Comparison of ENCODE assay signal across 8 cellular contexts in the genomic region with DNA sequence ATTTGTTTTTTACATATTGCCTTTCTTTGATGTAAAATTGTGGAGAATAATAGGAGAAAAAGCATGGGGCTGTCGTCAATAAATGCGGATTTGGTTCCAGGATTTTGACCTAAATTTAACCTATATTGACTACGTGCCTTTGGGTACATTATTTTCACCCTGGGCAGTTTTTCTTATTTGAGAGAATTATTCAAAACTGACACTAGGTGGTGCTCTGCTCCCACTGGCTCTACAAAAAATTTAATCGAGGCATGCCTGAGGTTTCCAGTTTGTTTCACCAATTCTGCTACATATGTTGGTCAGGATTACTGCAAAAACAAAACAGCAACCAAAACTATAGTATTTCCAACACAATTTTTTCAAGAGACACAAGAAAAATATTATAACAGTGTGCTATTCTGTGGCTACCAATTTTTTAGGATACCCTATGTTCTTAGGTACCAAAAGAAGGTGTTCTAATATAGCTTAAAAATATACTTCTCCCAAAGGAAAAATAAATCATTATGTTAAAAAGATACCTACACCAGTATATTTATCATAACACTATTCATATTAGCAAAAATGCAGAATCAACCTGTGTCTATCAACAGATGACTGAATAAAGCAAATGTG. TPM values are rescaled to one million over a fixed set of nuclear protein-coding genes. Genes with fewer than 3 reads are reported as not detected.
DNase-seq lines count a peak whose midpoint lies in the region; ATAC-seq and TF ChIP-seq lines count a peak whose summit lies in the region.

No MANE protein-coding gene starts in this region.

- no peaks in the 10 kb centered on the region for H3K4me1 Mint-ChIP-seq in natural killer cell
- no peaks in the 10 kb centered on the region for H3K4me1 Mint-ChIP-seq in natural killer cell treated with Interleukin-12 subunit alpha and Interleukin-12 subunit beta and Interleukin-15 and Interleukin-18, amount 100 ng/mL, for 72 hours (ENCODE audit: low read depth in 2 of 2)

- H3K9me3 Mint-ChIP-seq in natural killer cell, result no peaks in the 10 kb centered on the region
- H3K9me3 Mint-ChIP-seq in natural killer cell treated with Interleukin-12 subunit alpha and Interleukin-12 subunit beta and Interleukin-15 and Interleukin-18, amount 100 ng/mL, for 72 hours, result no peaks in the 10 kb centered on the region

- no peak for DNase-seq in natural killer cell
- DNase-seq in natural killer cell treated with Interleukin-12 subunit alpha and Interleukin-12 subunit beta and Interleukin-15 and Interleukin-18, amount 100 ng/mL, for 72 hours (ENCODE audit: low spot score), result no peak
- DNase-seq in NCI-H2171 (lab: John Stamatoyannopoulos, UW), result peak; percentile 53
- DNase-seq in brain microvascular endothelial cell, result peak; percentile 15
- DNase-seq in HuH-7 (ENCODE audit: low spot score), result no peak

- no peak overlapping the region for H3K9ac ChIP-seq in liver (ENCODE audit: low read depth in 1 of 2, low read length in 2 of 2)

- no peaks in the 10 kb centered on the region for H3K27me3 ChIP-seq in brain microvascular endothelial cell (replicated peaks)
- no peaks in the 10 kb centered on the region for H3K27me3 ChIP-seq in liver (ENCODE audit: control insufficient read depth in 4 of 4, insufficient read depth in 4 of 4, low read length in 3 of 4)

- POLR2A ChIA-PET in HEK293 (lab: Yijun Ruan, JAX), result interaction anchor here (1.5 kb wide), 1 partner anchor 109 kb away, joined by 6 read pairs; no protein-coding TSS in a partner anchor

- H3K36me3 Mint-ChIP-seq in natural killer cell, result no peaks in the 10 kb centered on the region
- no peaks in the 10 kb centered on the region for H3K36me3 Mint-ChIP-seq in natural killer cell treated with Interleukin-12 subunit alpha and Interleukin-12 subunit beta and Interleukin-15 and Interleukin-18, amount 100 ng/mL, for 72 hours

- ATAC-seq in natural killer cell, result peak in 2 of 3 donors; percentile 42 to 45
- no peak for ATAC-seq in natural killer cell treated with Interleukin-12 subunit alpha and Interleukin-12 subunit beta and Interleukin-15 and Interleukin-18, amount 100 ng/mL, for 72 hours
- ATAC-seq in GM21825 (IDR thresholded peaks at IDR 0.05; ENCODE audit: unreplicated experiment), result no peak

- CTCF ChIA-PET in HEK293 (lab: Yijun Ruan, JAX), result interaction anchor here (0.6 to 10.7 kb wide), 49 partner anchors 9 to 1227 kb away, joined by 3 to 196 read pairs (median 4); partner anchors contain the start of genes PKIB, SERINC1 and SMPDL3A

- H3K4me3 Mint-ChIP-seq in natural killer cell, result no peak overlapping the region
- H3K4me3 Mint-ChIP-seq in natural killer cell treated with Interleukin-12 subunit alpha and Interleukin-12 subunit beta and Interleukin-15 and Interleukin-18, amount 100 ng/mL, for 72 hours, result no peak overlapping the region

- no peak overlapping the region for H3K4me3 ChIP-seq in HEK293 (ENCODE audit: low read depth, low read length)
- H3K4me3 ChIP-seq in brain microvascular endothelial cell (ENCODE audit: low read depth, low read length), result no peak overlapping the region
- H3K4me3 ChIP-seq in liver (ENCODE audit: low read depth in 1 of 3, low read length in 3 of 3), result no peak overlapping the region

- no peaks in the 10 kb centered on the region for H3K9me3 ChIP-seq in HEK293 (ENCODE audit: control insufficient read depth, insufficient read depth, low read depth, low read length)
- no peaks in the 10 kb centered on the region for H3K9me3 ChIP-seq in liver (ENCODE audit: control insufficient read depth in 4 of 4, low read length in 3 of 4)

- H3K27ac Mint-ChIP-seq in natural killer cell, result no peak overlapping the region
- no peak overlapping the region for H3K27ac Mint-ChIP-seq in natural killer cell treated with Interleukin-12 subunit alpha and Interleukin-12 subunit beta and Interleukin-15 and Interleukin-18, amount 100 ng/mL, for 72 hours

- WGBS in liver, result 1% methylated on average over 4 of the region's 4 CpGs

- H3K27ac ChIP-seq in HEK293 (ENCODE audit: extremely low read depth, low read depth, low read length), result no peak overlapping the region
- no peak overlapping the region for H3K27ac ChIP-seq in brain microvascular endothelial cell
- no peak overlapping the region for H3K27ac ChIP-seq in liver (ENCODE audit: low read depth in 1 of 2, low read length in 2 of 2)

- no peaks in the 10 kb centered on the region for H3K36me3 ChIP-seq in HEK293 (ENCODE audit: control insufficient read depth in 2 of 2, insufficient read depth in 1 of 2, low read length in 2 of 2)
- H3K36me3 ChIP-seq in brain microvascular endothelial cell (replicated peaks), result no peaks in the 10 kb centered on the region
- no peaks in the 10 kb centered on the region for H3K36me3 ChIP-seq in liver (ENCODE audit: control insufficient read depth in 4 of 4, insufficient read depth in 3 of 4, low read depth in 1 of 4, low read length in 3 of 4)

- TF ChIP-seq CTCF in natural killer cell (IDR thresholded peaks at IDR 0.05), result peak; percentile 83
- TF ChIP-seq CTCF in HEK293 (tag by site-specific recombination; IDR thresholded peaks at IDR 0.05), result peak; percentile 44; the same call in 1 of the 2 replicates
- peak; percentile 71 for TF ChIP-seq CTCF in brain microvascular endothelial cell (IDR thresholded peaks at IDR 0.05; ENCODE audit: low read depth, low read length, missing control alignments)
- TF ChIP-seq CTCF in liver (IDR thresholded peaks at IDR 0.05; ENCODE audit: low read depth, low read length, missing input control), result peak; percentile 72

- intact Hi-C loops in natural killer cell (cut with micrococcal nuclease), result loop anchor here (1.0 to 5.0 kb wide), 2 partner anchors 108 to 586 kb away; no protein-coding TSS in a partner anchor

- H3K27me3 Mint-ChIP-seq in natural killer cell (ENCODE audit: low read depth in 2 of 2), result peaks cover 9 to 15% of the 10 kb centered on the region in 2 donors
- peaks cover 15 to 17% of the 10 kb centered on the region in 2 donors for H3K27me3 Mint-ChIP-seq in natural killer cell treated with Interleukin-12 subunit alpha and Interleukin-12 subunit beta and Interleukin-15 and Interleukin-18, amount 100 ng/mL, for 72 hours

- no peaks in the 10 kb centered on the region for H3K4me1 ChIP-seq in HEK293 (ENCODE audit: control insufficient read depth, insufficient read depth, low read length)
- H3K4me1 ChIP-seq in liver (ENCODE audit: control insufficient read depth in 4 of 4, insufficient read depth in 4 of 4, low read length in 3 of 4), result no peaks in the 10 kb centered on the region

- peak; percentile 93 for TF ChIP-seq RAD21 in liver (IDR thresholded peaks at IDR 0.05)

- in situ Hi-C loops in brain microvascular endothelial cell (cut with HindIII; ENCODE audit: low pct_ligation_motif_present, low sequenced_read_pairs), result loop anchor here (25.0 kb wide), 1 partner anchor 106 kb away; no protein-coding TSS in a partner anchor

TF ChIP-seq in HEK293, 187 proteins besides CTCF, POLR2A, EP300 and RAD21:
- TF ChIP-seq ZNF654 (tag by site-specific recombination; IDR thresholded peaks at IDR 0.05; ENCODE audit: low read depth) (peak; percentile 91), KLF1 (tag by site-specific recombination; IDR thresholded peaks at IDR 0.05) (no peak), ZNF223 (tag by site-specific recombination; IDR thresholded peaks at IDR 0.05) (no peak)

TF ChIP-seq in liver, 16 proteins besides CTCF, POLR2A, EP300 and RAD21:
- TF ChIP-seq SP1 (IDR thresholded peaks at IDR 0.05) (no peak), NR2F2 (IDR thresholded peaks at IDR 0.05) (no peak), HNF4A (conservative IDR thresholded peaks at IDR 0.05) (no peak), JUND (IDR thresholded peaks at IDR 0.05) (no peak)
TF ChIP-seq in liver: peak in this region for 0.

RNA-seq across cellular contexts. Expression of gene FABP7, which starts 48.6 kb away (rescaled TPM):
- total RNA-seq in natural killer cell (not detected), liver (not detected)
- total RNA-seq in natural killer cell treated with Interleukin-12 subunit alpha and Interleukin-12 subunit beta and Interleukin-15 and Interleukin-18, amount 100 ng/mL, for 72 hours, result not detected
- not detected for polyA plus RNA-seq in liver

RNA-seq across cellular contexts. Expression of gene SMPDL3A, which starts 58.2 kb away (rescaled TPM):
- total RNA-seq in natural killer cell (1 to 10 TPM; 1.1 to 4.3 (median 3.9) TPM), liver (10 to 100 TPM; 17.3 to 27.4 TPM)
- total RNA-seq in natural killer cell treated with Interleukin-12 subunit alpha and Interleukin-12 subunit beta and Interleukin-15 and Interleukin-18, amount 100 ng/mL, for 72 hours, result 1 to 10 TPM; 3.4 to 8.1 TPM
- 10 to 100 TPM; 37.3 to 61.4 TPM for polyA plus RNA-seq in liver

Comparison
In these comparisons a context has a peak if more than half of its experiments do, and no peak if none do; other contexts are left out.
1. ATAC-seq: peak in natural killer cell (2 of 3); none in natural killer cell treated with Interleukin-12 subunit alpha and Interleukin-12 subunit beta and Interleukin-15 and Interleukin-18, amount 100 ng/mL, for 72 hours (0 of 2) and GM21825 (single experiment).
2. DNase-seq: peak in NCI-H2171 (single experiment) and brain microvascular endothelial cell (single experiment); none in natural killer cell (single experiment), natural killer cell treated with Interleukin-12 subunit alpha and Interleukin-12 subunit beta and Interleukin-15 and Interleukin-18, amount 100 ng/mL, for 72 hours (single experiment) and HuH-7 (single experiment).
3. Peak in every context shown above with its lines, with median percentiles within 50 percentile points of each other: CTCF ChIP-seq.